Comparison of ENCODE assay signal across 18 cellular contexts in the genomic region with DNA sequence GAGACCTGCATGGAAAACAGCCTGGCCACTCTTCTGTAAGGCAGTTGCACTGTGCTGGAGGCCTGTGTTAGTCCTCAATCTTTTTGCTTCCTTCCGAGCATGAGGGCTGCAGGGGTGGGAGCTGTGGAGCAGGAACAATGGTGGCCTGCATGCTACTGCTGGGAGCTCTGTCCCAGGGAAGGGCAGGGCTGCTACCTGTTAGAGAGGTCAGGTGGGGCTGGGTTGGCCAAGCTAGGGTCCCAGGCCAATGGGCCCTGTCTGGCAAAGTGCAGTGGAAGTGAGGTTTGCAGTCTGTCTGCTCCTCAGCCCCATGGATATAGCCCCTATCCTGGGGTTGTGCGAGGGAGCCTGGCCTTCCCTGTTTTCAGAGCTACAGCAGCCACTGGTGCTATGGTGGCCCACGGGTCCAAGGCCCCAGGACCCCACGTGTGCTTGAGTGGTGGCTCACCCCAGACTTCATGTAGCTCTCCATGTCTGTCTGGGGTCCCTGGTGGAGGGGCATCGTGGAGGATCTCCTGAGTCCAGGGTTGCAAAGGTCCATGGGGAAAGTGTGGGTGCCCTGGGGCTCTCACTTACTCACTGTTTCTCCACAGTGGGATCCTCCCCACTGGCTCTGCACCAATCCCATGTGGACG.
DNase-seq lines count a peak whose midpoint lies in the region; ATAC-seq, FAIRE-seq and TF ChIP-seq lines count a peak whose summit lies in the region.
"Had no signal": no experiment of that assay in that cellular context is flagged by ENCODE, and none has a peak within 500 bp of the region (broad histone marks: within the 10 kb centered on the region; RNA-seq: fewer than 3 reads in every experiment).

No MANE protein-coding gene starts in this region.

- ATAC-seq in HepG2 (peak; percentile 23), GM21528 (IDR thresholded peaks at IDR 0.05; ENCODE audit: low FRiP score, unreplicated experiment) (no peak)
- peak; percentile 11 for ATAC-seq in stimulated activated effector memory CD8-positive, alpha-beta T cell treated with anti-CD3 and anti-CD28 coated beads, Interleukin-12 subunit alpha, Interleukin-12 subunit beta, amount 100 ng/mL, for 72 hours

- H3K27ac ChIP-seq in HepG2 (ENCODE audit: extremely low read length, insufficient read depth, low read length) (no peak overlapping the region), neuronal stem cell (replicated peaks; ENCODE audit: low read length) (no peak overlapping the region)

- H3K14ac ChIP-seq in neuronal stem cell (ENCODE audit: low read length): no peak overlapping the region

- H3K9ac ChIP-seq in HepG2 (ENCODE audit: insufficient read depth, low read depth, low read length) (no peak overlapping the region), neuronal stem cell (ENCODE audit: low read depth, low read length, poor library complexity) (no peak overlapping the region)

- TF ChIP-seq RAD21 in HepG2 (CRISPR knock-in tag; IDR thresholded peaks at IDR 0.05): no peak

- H3K9me3 ChIP-seq in HepG2 (ENCODE audit: low read length) (no peaks in the 10 kb centered on the region), neuronal stem cell (replicated peaks in 1 of 2; ENCODE audit: control insufficient read depth in 2 of 2, insufficient read depth in 1 of 2, low read depth in 1 of 2, low read length in 2 of 2) (peaks cover 0 to 4% of the 10 kb centered on the region in 2 donors)

- H2AK5ac ChIP-seq in neuronal stem cell (ENCODE audit: low read depth, low read length): no peak overlapping the region

- in situ Hi-C loops in HepG2 (cut with HindIII; ENCODE audit: extremely low pct_ligation_motif_present, low pct_unique_long_range_greater_than_20kb): no loop called here

- no peak overlapping the region for H2BK120ac ChIP-seq in neuronal stem cell (ENCODE audit: low read depth, low read length)

- TF ChIP-seq EP300 in HepG2 (IDR thresholded peaks at IDR 0.05; ENCODE audit: low read depth in 2 of 2, low read length in 2 of 2) (no peak), HepG2 (CRISPR knock-in tag; IDR thresholded peaks at IDR 0.05; ENCODE audit: borderline replicate concordance) (no peak)

- no peak overlapping the region for H3K27ac Mint-ChIP-seq in stimulated activated effector memory CD8-positive, alpha-beta T cell treated with anti-CD3 and anti-CD28 coated beads, Interleukin-12 subunit alpha, Interleukin-12 subunit beta, amount 100 ng/mL, for 72 hours
- H3K27ac Mint-ChIP-seq: CD4-positive, alpha-beta memory T cell; GM23338; H9 had no signal

- DNase-seq in GM20000 (ENCODE audit: low spot score): peak; percentile 7
- DNase-seq in HepG2 (ENCODE audit: low spot score): no peak
- DNase-seq in neuronal stem cell (ENCODE audit: low spot score): no peak
- DNase-seq in stimulated activated effector memory CD8-positive, alpha-beta T cell treated with anti-CD3 and anti-CD28 coated beads, Interleukin-12 subunit alpha, Interleukin-12 subunit beta, amount 100 ng/mL, for 72 hours (ENCODE audit: low spot score in 2 of 2): no peak
- DNase-seq in A172 (ENCODE audit: low spot score): no peak
- no peak for DNase-seq in hippocampal formation (lab: John Stamatoyannopoulos, UW)
- no peak for DNase-seq in stimulated activated CD4-positive, alpha-beta T cell treated with anti-CD3 and anti-CD28 coated beads, Interleukin-15, amount 100 ng/mL, for 24 hours
- DNase-seq: 8988T; C1 segment of cervical spinal cord; Calu3; CD4-positive, alpha-beta memory T cell; COR-L47; DMS79 treated with DMSO at 0.1 percent for 48 hours; GF-D8 had no signal

- peak overlapping the region; percentile 64 for H3K18ac ChIP-seq in neuronal stem cell (ENCODE audit: low read length)

- TF ChIP-seq CTCF in GM20000 (IDR thresholded peaks at IDR 0.05; ENCODE audit: extremely low read depth, missing control alignments) (no peak), HepG2 (CRISPR knock-in tag; IDR thresholded peaks at IDR 0.05) (no peak)

- H3K36me3 ChIP-seq in HepG2 (replicated peaks in 1 of 2; ENCODE audit: control insufficient read depth in 1 of 2, insufficient read depth in 2 of 2, low read length in 2 of 2) (no peaks in the 10 kb centered on the region), neuronal stem cell (replicated peaks in 1 of 2; ENCODE audit: control insufficient read depth in 2 of 2, insufficient read depth in 2 of 2, low read length in 2 of 2) (no peaks in the 10 kb centered on the region)

- peak overlapping the region; percentile 53 for H4K91ac ChIP-seq in neuronal stem cell (ENCODE audit: low read depth, low read length, poor library complexity)

- intact Hi-C loops in HepG2 (cut with micrococcal nuclease; ENCODE audit: unreplicated experiment): loop anchor here (2.0 kb wide), 1 partner anchor 202 kb away; no protein-coding TSS in a partner anchor

- H3K27me3 ChIP-seq in HepG2 (ENCODE audit: control insufficient read depth in 1 of 2, insufficient read depth in 2 of 2, low read length in 2 of 2) (no peaks in the 10 kb centered on the region), neuronal stem cell (ENCODE audit: control insufficient read depth in 3 of 3, insufficient read depth in 3 of 3, low read depth in 1 of 3, low read length in 3 of 3) (no peaks in the 10 kb centered on the region)

- H3K4me2 ChIP-seq in HepG2 (ENCODE audit: low read depth, low read length) (0 out of 2 replicates have a peak overlapping the region, but pooled peaks have one; percentile 43), neuronal stem cell (ENCODE audit: insufficient read depth, low read length, poor library complexity, severe bottlenecking) (no peak overlapping the region)
- H3K4me2 ChIP-seq: GM23338 had no signal

- H3K4ac ChIP-seq in neuronal stem cell (ENCODE audit: low read length): no peak overlapping the region

- H3K36me3 Mint-ChIP-seq in stimulated activated effector memory CD8-positive, alpha-beta T cell treated with anti-CD3 and anti-CD28 coated beads, Interleukin-12 subunit alpha, Interleukin-12 subunit beta, amount 100 ng/mL, for 72 hours: no peaks in the 10 kb centered on the region
- H3K36me3 Mint-ChIP-seq: CD4-positive, alpha-beta memory T cell had no signal

- CTCF ChIA-PET in HepG2 (lab: Yijun Ruan, JAX; ENCODE audit: low intra/inter-chr PET ratio, low total read pairs): interaction anchor here (1.4 kb wide), 1 partner anchor 1070 kb away, joined by 5 read pairs; no protein-coding TSS in a partner anchor

- H2BK5ac ChIP-seq in neuronal stem cell (ENCODE audit: low read length): peak overlapping the region; percentile 54

- FAIRE-seq in HepG2 (lab: Jason Lieb, UNC): no peak
- FAIRE-seq: GM12892 had no signal

- no peaks in the 10 kb centered on the region for H3K4me1 Mint-ChIP-seq in stimulated activated effector memory CD8-positive, alpha-beta T cell treated with anti-CD3 and anti-CD28 coated beads, Interleukin-12 subunit alpha, Interleukin-12 subunit beta, amount 100 ng/mL, for 72 hours
- H3K4me1 Mint-ChIP-seq: CD4-positive, alpha-beta memory T cell had no signal

- peaks cover 19% of the 10 kb centered on the region for H3K9me3 Mint-ChIP-seq in stimulated activated effector memory CD8-positive, alpha-beta T cell treated with anti-CD3 and anti-CD28 coated beads, Interleukin-12 subunit alpha, Interleukin-12 subunit beta, amount 100 ng/mL, for 72 hours

- H4K8ac ChIP-seq in neuronal stem cell (ENCODE audit: low read depth, low read length): peak overlapping the region; percentile 52

- H4K20me1 ChIP-seq in HepG2 (ENCODE audit: insufficient read depth, low read length): no peaks in the 10 kb centered on the region

- no peak overlapping the region for H2BK12ac ChIP-seq in neuronal stem cell (ENCODE audit: low read length)

- no peaks in the 10 kb centered on the region for H3K79me1 ChIP-seq in neuronal stem cell (ENCODE audit: low read depth, low read length)

- peaks cover 7% of the 10 kb centered on the region; the same call in 1 of the 2 replicates for H3K4me1 ChIP-seq in HepG2 (ENCODE audit: insufficient read depth, low read length)
- H3K4me1 ChIP-seq in neuronal stem cell (ENCODE audit: control insufficient read depth in 2 of 2, insufficient read depth in 1 of 2, low read depth in 1 of 2, low read length in 2 of 2): no peaks in the 10 kb centered on the region

- H3K4me3 ChIP-seq in HepG2 (replicated peaks in 1 of 3; ENCODE audit: insufficient read depth in 1 of 3, low read depth in 2 of 3, low read length in 3 of 3): no peak overlapping the region
- peak overlapping the region in 1 of 2 donors; percentile 41 for H3K4me3 ChIP-seq in neuronal stem cell (ENCODE audit: low read length in 2 of 2)
- H3K4me3 ChIP-seq: GM23338 had no signal

- WGBS in HepG2 (ENCODE audit: low lambda C conversion rate): 30% methylated on average over 2 of the region's 6 CpGs
- WGBS in neuronal stem cell (ENCODE audit: extremely low coverage in 2 of 2, insufficient read length in 2 of 2, insufficient replicate concordance in 1 of 2), 2 donors: no CpG with 5 or more reads among the region's 6 CpGs

- no TSS peak for BruUV-seq in HepG2 (replicated peaks; lab: Mats Ljungman, UMichigan)

- no peak overlapping the region for H2BK15ac ChIP-seq in neuronal stem cell (ENCODE audit: low read length)

- H3K4me3 Mint-ChIP-seq in stimulated activated effector memory CD8-positive, alpha-beta T cell treated with anti-CD3 and anti-CD28 coated beads, Interleukin-12 subunit alpha, Interleukin-12 subunit beta, amount 100 ng/mL, for 72 hours: no peak overlapping the region
- H3K4me3 Mint-ChIP-seq: CD4-positive, alpha-beta memory T cell; GM23338; H9 had no signal

- no peak overlapping the region for H3K23ac ChIP-seq in neuronal stem cell (ENCODE audit: low read depth, low read length, poor library complexity)

- POLR2A ChIA-PET in HepG2 (lab: Yijun Ruan, JAX): no interaction called here

- no peaks in the 10 kb centered on the region for H3K79me2 ChIP-seq in HepG2 (ENCODE audit: insufficient read depth, low read length)

- no peak for TF ChIP-seq POLR2A in HepG2 (IDR thresholded peaks at IDR 0.05; ENCODE audit: insufficient read depth in 1 of 2, low read depth in 2 of 2, low read length in 2 of 2)

- H2AFZ ChIP-seq in HepG2 (ENCODE audit: low read length) (no peak overlapping the region), neuronal stem cell (ENCODE audit: low read length) (peak overlapping the region; percentile 35)

TF ChIP-seq in HepG2, 621 proteins besides CTCF, POLR2A, EP300 and RAD21 (continues in another document):
- no peak for TF ChIP-seq SETDB1 (CRISPR knock-in tag; IDR thresholded peaks at IDR 0.05; ENCODE audit: borderline replicate concordance)
